ENCODE assay signal across 15 cellular contexts in the genomic region with DNA sequence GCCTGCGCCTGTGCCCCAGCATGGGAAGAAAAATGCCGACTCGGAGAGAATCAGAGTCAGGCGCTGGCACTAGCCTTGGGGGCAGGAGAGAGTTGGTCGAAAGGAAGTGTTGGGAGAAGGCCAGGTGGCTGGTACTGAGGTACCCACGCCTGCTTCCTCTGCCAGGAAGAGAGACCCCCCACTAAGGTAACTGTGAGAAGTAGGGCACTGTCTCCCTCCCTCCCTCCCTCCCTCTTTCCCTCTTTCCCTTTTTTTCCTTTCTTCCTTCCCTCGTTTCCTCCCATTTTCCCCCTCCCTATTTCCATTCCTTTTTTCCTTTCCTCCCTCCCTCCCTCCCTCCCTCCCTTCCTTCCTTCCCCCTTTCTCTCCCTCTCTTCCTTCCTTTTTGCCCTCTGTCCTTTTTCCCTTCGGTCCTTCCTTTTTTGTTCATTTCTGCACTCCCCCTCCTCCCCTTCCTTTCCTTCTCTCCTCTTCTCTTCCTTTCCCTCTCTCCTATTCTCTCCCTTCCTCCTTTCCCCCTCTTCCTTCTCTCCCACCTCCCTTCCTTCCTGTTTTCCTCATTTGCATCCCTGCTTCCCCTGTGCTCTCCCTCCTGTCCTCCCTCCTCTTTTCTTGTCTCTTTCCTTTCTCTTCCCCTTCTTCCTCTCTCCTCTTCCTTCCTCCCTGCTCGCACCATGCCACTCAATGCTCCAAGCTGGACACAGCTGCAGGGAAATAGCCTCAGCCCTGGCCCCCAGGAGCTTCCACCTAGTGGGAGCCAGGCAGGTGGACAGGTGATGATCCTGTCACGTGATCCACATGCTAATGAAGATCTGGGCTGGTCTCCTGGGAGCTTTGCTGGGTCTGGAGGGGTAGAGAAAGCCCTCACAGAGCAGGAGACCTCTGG.
DNase-seq lines count a peak whose midpoint lies in the region; FAIRE-seq and TF ChIP-seq lines count a peak whose summit lies in the region.
"Had no signal": no experiment of that assay in that cellular context is flagged by ENCODE, and none has a peak within 500 bp of the region (broad histone marks: within the 10 kb centered on the region; RNA-seq: fewer than 3 reads in every experiment).

No MANE protein-coding gene starts in this region.

- no peak overlapping the region for H3K4me3 ChIP-seq in mesendoderm (ENCODE audit: low read length)
- H3K4me3 ChIP-seq: left lung, PC-9, uterus had no signal

- 100% methylated on average over 1 of the region's 10 CpGs for WGBS in mesendoderm (ENCODE audit: extremely low coverage, insufficient coverage, low lambda C conversion rate)

- H3K18ac ChIP-seq in mesendoderm (ENCODE audit: low read length): no peak overlapping the region

- no peaks in the 10 kb centered on the region for H3K27me3 ChIP-seq in mesendoderm (ENCODE audit: insufficient read depth, low read length, poor library complexity)

- H3K79me1 ChIP-seq in mesendoderm (ENCODE audit: low read length): no peaks in the 10 kb centered on the region

- FAIRE-seq in RCC 7860 (lab: Jason Lieb, UNC): no peak

- no peak overlapping the region for H3K23ac ChIP-seq in mesendoderm (ENCODE audit: low read length)

- H2AK5ac ChIP-seq in mesendoderm (ENCODE audit: low read length): no peak overlapping the region

- H3K56ac ChIP-seq in mesendoderm (ENCODE audit: low read length): no peak overlapping the region

- H4K5ac ChIP-seq in mesendoderm (ENCODE audit: low read length): no peak overlapping the region

- H3K79me2 ChIP-seq in mesendoderm (ENCODE audit: control insufficient read depth, insufficient read depth, low read length): no peaks in the 10 kb centered on the region

- no peak overlapping the region for H3K4me2 ChIP-seq in mesendoderm (ENCODE audit: low read length)
- H3K4me2 ChIP-seq: PC-9 had no signal

- no peaks in the 10 kb centered on the region for H3K36me3 ChIP-seq in mesendoderm (ENCODE audit: control insufficient read depth, insufficient read depth, low read length)
- H3K36me3 ChIP-seq: left lung, uterus had no signal

- no peak for TF ChIP-seq EP300 in Ishikawa (IDR thresholded peaks at IDR 0.05; ENCODE audit: borderline replicate concordance)

- peak; percentile 4 for DNase-seq in NCI-H2171 treated with DMSO at 0.1 percent for 48 hours (lab: John Stamatoyannopoulos, UW)
- DNase-seq in NCI-H2171 (lab: John Stamatoyannopoulos, UW): no peak
- peak; percentile 17 for DNase-seq in NCI-H774 (lab: John Stamatoyannopoulos, UW)
- peak; percentile 69 for DNase-seq in mesendoderm
- no peak for DNase-seq in stimulated activated CD4-positive, alpha-beta T cell treated with anti-CD3 and anti-CD28 coated beads, Interleukin-4, amount 100 ng/mL, for 4 hours
- no peak for DNase-seq in RCC 7860 (ENCODE audit: low spot score)
- no peak for DNase-seq in activated CD4-positive, alpha-beta T cell treated with anti-CD3 and anti-CD28 coated beads, Interleukin-2, amount 50 U/mL, for 4 hours
- DNase-seq: activated T-cell treated with anti-CD3 and anti-CD28 coated beads, Interleukin-2, amount 50 U/mL, for 72 hours; effector memory CD8-positive, alpha-beta T cell; left lung; NCI-H226; PC-9; T-helper 9 cell; uterus had no signal

- no peak overlapping the region for H4K8ac ChIP-seq in mesendoderm (ENCODE audit: low read depth, low read length)

- H3K4me1 ChIP-seq in mesendoderm (ENCODE audit: control insufficient read depth, low read depth, low read length): peaks cover 2% of the 10 kb centered on the region
- H3K4me1 ChIP-seq: left lung, uterus had no signal

- no peak overlapping the region for H3K4ac ChIP-seq in mesendoderm (ENCODE audit: low read depth, low read length)

- no peak overlapping the region for H2BK120ac ChIP-seq in mesendoderm (ENCODE audit: low read depth, low read length)

- no peak overlapping the region for H3K27ac ChIP-seq in mesendoderm (ENCODE audit: low read depth, low read length)
- H3K27ac ChIP-seq: left lung, PC-9, uterus had no signal

- H2BK5ac ChIP-seq in mesendoderm (ENCODE audit: low read length): no peak overlapping the region

- no peak for TF ChIP-seq RAD21 in Ishikawa (IDR thresholded peaks at IDR 0.05; ENCODE audit: low read depth)

- no peak overlapping the region for H2BK15ac ChIP-seq in mesendoderm (replicated peaks; ENCODE audit: low read depth)

- no peak overlapping the region for H3K9ac ChIP-seq in mesendoderm (ENCODE audit: low read length)

TF ChIP-seq in Ishikawa, 13 proteins besides CTCF, POLR2A, EP300 and RAD21:
- TF ChIP-seq, protein P1, sequence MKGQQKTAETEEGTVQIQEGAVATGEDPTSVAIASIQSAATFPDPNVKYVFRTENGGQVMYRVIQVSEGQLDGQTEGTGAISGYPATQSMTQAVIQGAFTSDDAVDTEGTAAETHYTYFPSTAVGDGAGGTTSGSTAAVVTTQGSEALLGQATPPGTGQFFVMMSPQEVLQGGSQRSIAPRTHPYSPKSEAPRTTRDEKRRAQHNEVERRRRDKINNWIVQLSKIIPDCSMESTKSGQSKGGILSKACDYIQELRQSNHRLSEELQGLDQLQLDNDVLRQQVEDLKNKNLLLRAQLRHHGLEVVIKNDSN (IDR thresholded peaks at IDR 0.05): peak; percentile 56; the same call in 1 of the 2 replicates
- TF ChIP-seq TEAD4 (IDR thresholded peaks at IDR 0.05): no peak

Comparison
In these comparisons a context has a peak if more than half of its experiments do, and no peak if none do; other contexts are left out.
1. DNase-seq: peak in NCI-H2171 treated with DMSO at 0.1 percent for 48 hours (single experiment), NCI-H774 (single experiment) and mesendoderm (single experiment); none in NCI-H2171 (single experiment), stimulated activated CD4-positive, alpha-beta T cell treated with anti-CD3 and anti-CD28 coated beads, Interleukin-4, amount 100 ng/mL, for 4 hours (0 of 2), RCC 7860 (single experiment) and activated CD4-positive, alpha-beta T cell treated with anti-CD3 and anti-CD28 coated beads, Interleukin-2, amount 50 U/mL, for 4 hours (0 of 2).